ENCODE assay signal across 3 cellular contexts in the genomic region with DNA sequence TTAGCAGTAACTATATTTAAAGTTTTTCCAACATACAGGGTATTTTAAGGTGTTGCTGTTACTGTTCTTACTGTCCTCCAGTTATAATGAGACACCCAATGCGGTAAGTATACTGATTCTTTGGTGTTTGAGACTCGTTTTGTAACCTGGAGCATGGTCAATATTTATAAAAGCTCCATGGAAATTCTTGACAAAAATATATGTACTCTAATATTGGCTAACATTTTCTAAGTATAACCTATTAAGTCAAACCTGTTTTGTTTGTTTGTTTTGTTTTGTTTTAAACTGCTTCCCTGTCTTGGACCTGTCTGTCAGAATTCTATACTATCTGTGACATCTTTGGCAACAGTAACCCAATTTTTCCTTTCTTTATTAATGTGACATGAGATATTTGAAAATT.
"Had no signal": no experiment of that assay in that cellular context is flagged by ENCODE, and none has a peak within 500 bp of the region (broad histone marks: within the 10 kb centered on the region; RNA-seq: fewer than 3 reads in every experiment).

No MANE protein-coding gene starts in this region.

- ATAC-seq: GM12878 had no signal

- DNase-seq: GDM1, GF-D8 had no signal

- H3K4me3 ChIP-seq: GM12878 had no signal
